In the genomic region with DNA sequence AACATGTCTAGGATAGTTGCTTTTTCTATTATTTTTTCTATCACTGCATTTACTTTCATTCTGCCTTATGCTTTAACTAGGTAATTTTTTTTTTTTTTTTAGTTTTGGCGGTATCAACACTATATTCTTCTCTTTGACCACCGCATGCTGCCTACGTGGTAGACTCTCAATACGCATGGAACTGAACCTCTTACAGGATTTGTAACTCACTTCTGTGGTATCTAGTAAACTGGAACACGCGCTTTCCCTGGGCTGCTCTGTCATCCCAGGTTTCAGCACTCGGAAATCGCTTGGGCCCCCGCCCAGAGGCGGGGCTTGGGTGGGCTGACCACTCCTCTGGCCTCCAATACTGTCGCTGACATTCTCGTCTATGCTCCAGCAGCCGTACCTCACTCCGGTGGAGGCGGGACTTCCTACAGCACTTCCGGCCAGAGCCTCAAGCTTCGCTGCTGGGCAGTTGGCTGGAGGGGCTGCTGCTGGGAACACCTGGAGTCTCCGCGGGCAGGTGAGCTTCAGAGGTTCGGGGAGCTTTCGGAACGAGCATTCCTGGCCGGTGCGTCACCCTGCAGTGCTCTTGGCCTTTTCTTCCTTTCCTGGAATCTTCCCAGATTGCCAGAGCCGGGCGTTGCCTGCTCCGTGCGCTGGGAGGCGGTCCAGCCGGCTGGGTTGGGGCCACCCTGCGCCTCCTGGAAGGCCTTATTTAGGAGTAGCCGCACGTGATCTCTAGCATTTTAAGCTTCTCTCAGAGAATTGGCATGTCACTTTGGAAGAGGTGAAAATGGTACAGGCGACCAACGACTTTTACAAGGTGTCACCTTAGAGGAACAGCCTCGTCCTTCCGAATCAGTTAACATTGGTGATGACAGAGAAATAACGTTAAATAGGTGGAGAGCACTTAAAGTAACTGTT, we compare ENCODE assay signal across 1 cellular context.
TF ChIP-seq lines count a peak whose summit lies in the region.

A gene with protein sequence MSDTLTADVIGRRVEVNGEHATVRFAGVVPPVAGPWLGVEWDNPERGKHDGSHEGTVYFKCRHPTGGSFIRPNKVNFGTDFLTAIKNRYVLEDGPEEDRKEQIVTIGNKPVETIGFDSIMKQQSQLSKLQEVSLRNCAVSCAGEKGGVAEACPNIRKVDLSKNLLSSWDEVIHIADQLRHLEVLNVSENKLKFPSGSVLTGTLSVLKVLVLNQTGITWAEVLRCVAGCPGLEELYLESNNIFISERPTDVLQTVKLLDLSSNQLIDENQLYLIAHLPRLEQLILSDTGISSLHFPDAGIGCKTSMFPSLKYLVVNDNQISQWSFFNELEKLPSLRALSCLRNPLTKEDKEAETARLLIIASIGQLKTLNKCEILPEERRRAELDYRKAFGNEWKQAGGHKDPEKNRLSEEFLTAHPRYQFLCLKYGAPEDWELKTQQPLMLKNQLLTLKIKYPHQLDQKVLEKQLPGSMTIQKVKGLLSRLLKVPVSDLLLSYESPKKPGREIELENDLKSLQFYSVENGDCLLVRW (plus strand): TSS at position 428 of the 909 bp plus-strand sequence. CDS start 12,623 bp downstream, outside the sequence.

TF ChIP-seq in K562, 482 proteins besides CTCF, POLR2A, EP300 and RAD21 (continued from another document and continues in another):
- TF ChIP-seq, protein P1, sequence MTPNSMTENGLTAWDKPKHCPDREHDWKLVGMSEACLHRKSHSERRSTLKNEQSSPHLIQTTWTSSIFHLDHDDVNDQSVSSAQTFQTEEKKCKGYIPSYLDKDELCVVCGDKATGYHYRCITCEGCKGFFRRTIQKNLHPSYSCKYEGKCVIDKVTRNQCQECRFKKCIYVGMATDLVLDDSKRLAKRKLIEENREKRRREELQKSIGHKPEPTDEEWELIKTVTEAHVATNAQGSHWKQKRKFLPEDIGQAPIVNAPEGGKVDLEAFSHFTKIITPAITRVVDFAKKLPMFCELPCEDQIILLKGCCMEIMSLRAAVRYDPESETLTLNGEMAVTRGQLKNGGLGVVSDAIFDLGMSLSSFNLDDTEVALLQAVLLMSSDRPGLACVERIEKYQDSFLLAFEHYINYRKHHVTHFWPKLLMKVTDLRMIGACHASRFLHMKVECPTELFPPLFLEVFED (CRISPR knock-in tag; conservative IDR thresholded peaks at IDR 0.05), result no peak
- TF ChIP-seq SMARCA4 (IDR thresholded peaks at IDR 0.05) (peak; percentile 70; the same call in 1 of the 2 replicates), CBX3 (IDR thresholded peaks at IDR 0.05; ENCODE audit: borderline replicate concordance in 1 of 2, low read length in 2 of 2) (peak in 1 of 2 experiments; percentile 20; a peak in 1 of 3 replicates), SAP30 (IDR thresholded peaks at IDR 0.05; ENCODE audit: borderline replicate concordance, insufficient read depth, low read depth, low read length, poor library complexity, severe bottlenecking) (peak; percentile 78), TRIM24 (IDR thresholded peaks at IDR 0.05) (no peak), ZNF124 (CRISPR knock-in tag; IDR thresholded peaks at IDR 0.05) (no peak), SRSF9 (IDR thresholded peaks at IDR 0.05; ENCODE audit: borderline replicate concordance, low read depth, low read length) (no peak), FOXA3 (CRISPR knock-in tag; conservative IDR thresholded peaks at IDR 0.05 in 1 of 2, IDR thresholded peaks at IDR 0.05 in 1 of 2) (no peak), TBP (optimal IDR thresholded peaks at IDR 0.05; ENCODE audit: low read depth, low read length) (peak; percentile 85), BCOR (IDR thresholded peaks at IDR 0.05) (no peak), CBFA2T2 (conservative IDR thresholded peaks at IDR 0.05) (peak; percentile 51), JUND (IDR thresholded peaks at IDR 0.05; ENCODE audit: borderline replicate concordance, low read depth, low read length) (peak; percentile 69), JUND (tag; IDR thresholded peaks at IDR 0.05; ENCODE audit: borderline replicate concordance, low read depth, low read length) (peak; percentile 30; the same call in 1 of the 3 replicates), NFATC3 (IDR thresholded peaks at IDR 0.05) (no peak), PCBP2 (IDR thresholded peaks at IDR 0.05; ENCODE audit: low read depth, low read length, poor library complexity, severe bottlenecking) (no peak), OTX1 (CRISPR knock-in tag; IDR thresholded peaks at IDR 0.05) (0 out of 2 replicates have a peak, but pooled peaks have one; percentile 29), MTA2 (IDR thresholded peaks at IDR 0.05; ENCODE audit: low read depth) (0 out of 2 replicates have a peak, but pooled peaks have one; percentile 32), ZNF431 (CRISPR knock-in tag; IDR thresholded peaks at IDR 0.05) (peak; percentile 67; the same call in 1 of the 2 replicates), ETV6 (IDR thresholded peaks at IDR 0.05; ENCODE audit: borderline replicate concordance in 1 of 2, low read depth in 2 of 2, low read length in 1 of 2) (no peak; a peak in 1 of 4 replicates), ETV6 (CRISPR knock-in tag; IDR thresholded peaks at IDR 0.05; ENCODE audit: borderline replicate concordance) (peak; percentile 88; the same call in 1 of the 2 replicates), CTBP1 (IDR thresholded peaks at IDR 0.05; ENCODE audit: borderline replicate concordance) (peak; percentile 96), TCF3 (CRISPR knock-in tag; IDR thresholded peaks at IDR 0.05) (peak; percentile 35; the same call in 1 of the 2 replicates), ZBTB1 (CRISPR knock-in tag; IDR thresholded peaks at IDR 0.05; ENCODE audit: borderline replicate concordance, low read depth) (peak; percentile 81; the same call in 1 of the 2 replicates), FOXK1 (CRISPR knock-in tag; IDR thresholded peaks at IDR 0.05; ENCODE audit: borderline replicate concordance) (peak; percentile 60; the same call in 1 of the 2 replicates), CCNT2 (IDR thresholded peaks at IDR 0.05; ENCODE audit: borderline replicate concordance, extremely low read depth, insufficient read length, low read depth, low read length) (no peak), SNIP1 (IDR thresholded peaks at IDR 0.05; ENCODE audit: low read depth) (0 out of 2 replicates have a peak, but pooled peaks have one; percentile 19), CXXC5 (CRISPR knock-in tag; IDR thresholded peaks at IDR 0.05) (peak; percentile 77), DPF2 (IDR thresholded peaks at IDR 0.05) (peak; percentile 35), TAF9B (IDR thresholded peaks at IDR 0.05; ENCODE audit: partially characterized antibody) (peak; percentile 90), MTA3 (IDR thresholded peaks at IDR 0.05; ENCODE audit: borderline replicate concordance) (peak; percentile 82; the same call in 1 of the 2 replicates), FOSL1 (tag; conservative IDR thresholded peaks at IDR 0.05) (peak; percentile 57; the same call in 1 of the 2 replicates), FOXM1 (IDR thresholded peaks at IDR 0.05; ENCODE audit: low read depth) (no peak), FOXM1 (CRISPR knock-in tag; IDR thresholded peaks at IDR 0.05; ENCODE audit: low read depth) (0 out of 2 replicates have a peak, but pooled peaks have one; percentile 78), HSF4 (CRISPR knock-in tag; IDR thresholded peaks at IDR 0.05; ENCODE audit: borderline replicate concordance) (0 out of 2 replicates have a peak, but pooled peaks have one; percentile 63), ZNF133 (CRISPR knock-in tag; IDR thresholded peaks at IDR 0.05) (no peak), KAT8 (IDR thresholded peaks at IDR 0.05; ENCODE audit: low read depth) (no peak), ZNF316 (IDR thresholded peaks at IDR 0.05) (0 out of 2 replicates have a peak, but pooled peaks have one; percentile 4), ATF1 (CRISPR knock-in tag; IDR thresholded peaks at IDR 0.05) (no peak), ATF1 (tag; IDR thresholded peaks at IDR 0.05) (peak; percentile 75)
- TF ChIP-seq, protein P2, sequence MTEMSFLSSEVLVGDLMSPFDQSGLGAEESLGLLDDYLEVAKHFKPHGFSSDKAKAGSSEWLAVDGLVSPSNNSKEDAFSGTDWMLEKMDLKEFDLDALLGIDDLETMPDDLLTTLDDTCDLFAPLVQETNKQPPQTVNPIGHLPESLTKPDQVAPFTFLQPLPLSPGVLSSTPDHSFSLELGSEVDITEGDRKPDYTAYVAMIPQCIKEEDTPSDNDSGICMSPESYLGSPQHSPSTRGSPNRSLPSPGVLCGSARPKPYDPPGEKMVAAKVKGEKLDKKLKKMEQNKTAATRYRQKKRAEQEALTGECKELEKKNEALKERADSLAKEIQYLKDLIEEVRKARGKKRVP (CRISPR knock-in tag; IDR thresholded peaks at IDR 0.05), result no peak
- TF ChIP-seq, protein P3, sequence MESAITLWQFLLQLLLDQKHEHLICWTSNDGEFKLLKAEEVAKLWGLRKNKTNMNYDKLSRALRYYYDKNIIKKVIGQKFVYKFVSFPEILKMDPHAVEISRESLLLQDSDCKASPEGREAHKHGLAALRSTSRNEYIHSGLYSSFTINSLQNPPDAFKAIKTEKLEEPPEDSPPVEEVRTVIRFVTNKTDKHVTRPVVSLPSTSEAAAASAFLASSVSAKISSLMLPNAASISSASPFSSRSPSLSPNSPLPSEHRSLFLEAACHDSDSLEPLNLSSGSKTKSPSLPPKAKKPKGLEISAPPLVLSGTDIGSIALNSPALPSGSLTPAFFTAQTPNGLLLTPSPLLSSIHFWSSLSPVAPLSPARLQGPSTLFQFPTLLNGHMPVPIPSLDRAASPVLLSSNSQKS (CRISPR knock-in tag; IDR thresholded peaks at IDR 0.05), result no peak
- TF ChIP-seq, protein P4, sequence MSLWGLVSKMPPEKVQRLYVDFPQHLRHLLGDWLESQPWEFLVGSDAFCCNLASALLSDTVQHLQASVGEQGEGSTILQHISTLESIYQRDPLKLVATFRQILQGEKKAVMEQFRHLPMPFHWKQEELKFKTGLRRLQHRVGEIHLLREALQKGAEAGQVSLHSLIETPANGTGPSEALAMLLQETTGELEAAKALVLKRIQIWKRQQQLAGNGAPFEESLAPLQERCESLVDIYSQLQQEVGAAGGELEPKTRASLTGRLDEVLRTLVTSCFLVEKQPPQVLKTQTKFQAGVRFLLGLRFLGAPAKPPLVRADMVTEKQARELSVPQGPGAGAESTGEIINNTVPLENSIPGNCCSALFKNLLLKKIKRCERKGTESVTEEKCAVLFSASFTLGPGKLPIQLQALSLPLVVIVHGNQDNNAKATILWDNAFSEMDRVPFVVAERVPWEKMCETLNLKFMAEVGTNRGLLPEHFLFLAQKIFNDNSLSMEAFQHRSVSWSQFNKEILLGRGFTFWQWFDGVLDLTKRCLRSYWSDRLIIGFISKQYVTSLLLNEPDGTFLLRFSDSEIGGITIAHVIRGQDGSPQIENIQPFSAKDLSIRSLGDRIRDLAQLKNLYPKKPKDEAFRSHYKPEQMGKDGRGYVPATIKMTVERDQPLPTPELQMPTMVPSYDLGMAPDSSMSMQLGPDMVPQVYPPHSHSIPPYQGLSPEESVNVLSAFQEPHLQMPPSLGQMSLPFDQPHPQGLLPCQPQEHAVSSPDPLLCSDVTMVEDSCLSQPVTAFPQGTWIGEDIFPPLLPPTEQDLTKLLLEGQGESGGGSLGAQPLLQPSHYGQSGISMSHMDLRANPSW (CRISPR knock-in tag; IDR thresholded peaks at IDR 0.05), result no peak
- TF ChIP-seq, protein P5, sequence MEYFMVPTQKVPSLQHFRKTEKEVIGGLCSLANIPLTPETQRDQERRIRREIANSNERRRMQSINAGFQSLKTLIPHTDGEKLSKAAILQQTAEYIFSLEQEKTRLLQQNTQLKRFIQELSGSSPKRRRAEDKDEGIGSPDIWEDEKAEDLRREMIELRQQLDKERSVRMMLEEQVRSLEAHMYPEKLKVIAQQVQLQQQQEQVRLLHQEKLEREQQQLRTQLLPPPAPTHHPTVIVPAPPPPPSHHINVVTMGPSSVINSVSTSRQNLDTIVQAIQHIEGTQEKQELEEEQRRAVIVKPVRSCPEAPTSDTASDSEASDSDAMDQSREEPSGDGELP (CRISPR knock-in tag; IDR thresholded peaks at IDR 0.05; ENCODE audit: borderline replicate concordance), result peak; percentile 92
- TF ChIP-seq, protein P6, sequence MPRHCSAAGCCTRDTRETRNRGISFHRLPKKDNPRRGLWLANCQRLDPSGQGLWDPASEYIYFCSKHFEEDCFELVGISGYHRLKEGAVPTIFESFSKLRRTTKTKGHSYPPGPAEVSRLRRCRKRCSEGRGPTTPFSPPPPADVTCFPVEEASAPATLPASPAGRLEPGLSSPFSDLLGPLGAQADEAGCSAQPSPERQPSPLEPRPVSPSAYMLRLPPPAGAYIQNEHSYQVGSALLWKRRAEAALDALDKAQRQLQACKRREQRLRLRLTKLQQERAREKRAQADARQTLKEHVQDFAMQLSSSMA (CRISPR knock-in tag; IDR thresholded peaks at IDR 0.05), result peak; percentile 43; the same call in 1 of the 2 replicates
- TF ChIP-seq, protein P7, sequence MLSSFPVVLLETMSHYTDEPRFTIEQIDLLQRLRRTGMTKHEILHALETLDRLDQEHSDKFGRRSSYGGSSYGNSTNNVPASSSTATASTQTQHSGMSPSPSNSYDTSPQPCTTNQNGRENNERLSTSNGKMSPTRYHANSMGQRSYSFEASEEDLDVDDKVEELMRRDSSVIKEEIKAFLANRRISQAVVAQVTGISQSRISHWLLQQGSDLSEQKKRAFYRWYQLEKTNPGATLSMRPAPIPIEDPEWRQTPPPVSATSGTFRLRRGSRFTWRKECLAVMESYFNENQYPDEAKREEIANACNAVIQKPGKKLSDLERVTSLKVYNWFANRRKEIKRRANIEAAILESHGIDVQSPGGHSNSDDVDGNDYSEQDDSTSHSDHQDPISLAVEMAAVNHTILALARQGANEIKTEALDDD (IDR thresholded peaks at IDR 0.05), result peak; percentile 62
- TF ChIP-seq, protein P8, sequence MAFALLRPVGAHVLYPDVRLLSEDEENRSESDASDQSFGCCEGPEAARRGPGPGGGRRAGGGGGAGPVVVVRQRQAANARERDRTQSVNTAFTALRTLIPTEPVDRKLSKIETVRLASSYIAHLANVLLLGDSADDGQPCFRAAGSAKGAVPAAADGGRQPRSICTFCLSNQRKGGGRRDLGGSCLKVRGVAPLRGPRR (CRISPR knock-in tag; IDR thresholded peaks at IDR 0.05), result no peak
- TF ChIP-seq, protein P9, sequence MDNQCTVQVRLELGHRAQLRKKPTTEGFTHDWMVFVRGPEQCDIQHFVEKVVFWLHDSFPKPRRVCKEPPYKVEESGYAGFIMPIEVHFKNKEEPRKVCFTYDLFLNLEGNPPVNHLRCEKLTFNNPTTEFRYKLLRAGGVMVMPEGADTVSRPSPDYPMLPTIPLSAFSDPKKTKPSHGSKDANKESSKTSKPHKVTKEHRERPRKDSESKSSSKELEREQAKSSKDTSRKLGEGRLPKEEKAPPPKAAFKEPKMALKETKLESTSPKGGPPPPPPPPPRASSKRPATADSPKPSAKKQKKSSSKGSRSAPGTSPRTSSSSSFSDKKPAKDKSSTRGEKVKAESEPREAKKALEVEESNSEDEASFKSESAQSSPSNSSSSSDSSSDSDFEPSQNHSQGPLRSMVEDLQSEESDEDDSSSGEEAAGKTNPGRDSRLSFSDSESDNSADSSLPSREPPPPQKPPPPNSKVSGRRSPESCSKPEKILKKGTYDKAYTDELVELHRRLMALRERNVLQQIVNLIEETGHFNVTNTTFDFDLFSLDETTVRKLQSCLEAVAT (IDR thresholded peaks at IDR 0.05), result peak; percentile 47 to 94; a peak in 3 of 4 replicates
- TF ChIP-seq, protein P10, sequence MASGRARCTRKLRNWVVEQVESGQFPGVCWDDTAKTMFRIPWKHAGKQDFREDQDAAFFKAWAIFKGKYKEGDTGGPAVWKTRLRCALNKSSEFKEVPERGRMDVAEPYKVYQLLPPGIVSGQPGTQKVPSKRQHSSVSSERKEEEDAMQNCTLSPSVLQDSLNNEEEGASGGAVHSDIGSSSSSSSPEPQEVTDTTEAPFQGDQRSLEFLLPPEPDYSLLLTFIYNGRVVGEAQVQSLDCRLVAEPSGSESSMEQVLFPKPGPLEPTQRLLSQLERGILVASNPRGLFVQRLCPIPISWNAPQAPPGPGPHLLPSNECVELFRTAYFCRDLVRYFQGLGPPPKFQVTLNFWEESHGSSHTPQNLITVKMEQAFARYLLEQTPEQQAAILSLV (tag; IDR thresholded peaks at IDR 0.05), result no peak
